ENCODE assay signal across 11 cellular contexts in the genomic region with DNA sequence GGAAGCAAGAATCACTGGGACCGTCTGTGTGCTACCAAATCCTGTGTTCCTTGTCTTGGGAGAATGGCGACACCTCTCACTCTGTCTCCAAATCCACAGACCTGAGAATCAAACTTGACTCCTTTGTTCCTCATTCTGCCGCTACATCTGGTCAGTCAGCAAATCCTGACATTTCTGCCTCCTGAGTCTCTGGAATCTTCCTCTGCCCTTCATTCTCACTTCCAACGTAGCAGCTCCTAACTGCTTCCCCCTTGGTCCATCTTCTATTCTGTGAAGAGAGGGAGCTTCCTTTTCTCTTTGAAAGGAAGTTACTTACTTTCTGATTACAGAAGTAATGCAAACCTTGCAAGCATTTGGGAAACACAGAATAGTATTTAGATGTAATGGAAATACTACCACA. TPM values are rescaled to one million over a fixed set of nuclear protein-coding genes. Genes with fewer than 3 reads are reported as not detected.
DNase-seq lines count a peak whose midpoint lies in the region; ATAC-seq and TF ChIP-seq lines count a peak whose summit lies in the region.
"Had no signal": no experiment of that assay in that cellular context is flagged by ENCODE, and none has a peak within 500 bp of the region (broad histone marks: within the 10 kb centered on the region; RNA-seq: fewer than 3 reads in every experiment).

No MANE protein-coding gene starts in this region.

- peak overlapping the region; percentile 57 for H3K4me3 ChIP-seq in CD4-positive, CD25-positive, alpha-beta regulatory T cell (ENCODE audit: low read depth, low read length)
- H3K4me3 ChIP-seq in testis: no peak overlapping the region
- H3K4me3 ChIP-seq: sigmoid colon had no signal

- H3K27me3 Mint-ChIP-seq in CD4-positive, CD25-positive, alpha-beta regulatory T cell: no peaks in the 10 kb centered on the region
- no peaks in the 10 kb centered on the region for H3K27me3 Mint-ChIP-seq in IgD-negative memory B cell
- no peaks in the 10 kb centered on the region for H3K27me3 Mint-ChIP-seq in dendritic cell treated with granulocyte-macrophage colony-stimulating factor and Interleukin-4, amounts not matched to agents 40 ng/mL and 50 ng/mL, for 4 days

- intact Hi-C loops in dendritic cell treated with granulocyte-macrophage colony-stimulating factor and Interleukin-4, amounts not matched to agents 40 ng/mL and 50 ng/mL, for 4 days (cut with micrococcal nuclease): loop anchor here (2.0 to 5.0 kb wide), 3 partner anchors 21 to 465 kb away; no protein-coding TSS in a partner anchor
- intact Hi-C loops in testis (cut with DNase I; ENCODE audit: low total_unique reads): no loop called here

- ATAC-seq in CD4-positive, CD25-positive, alpha-beta regulatory T cell (ENCODE audit: low read depth in 2 of 2): no peak
- no peak for ATAC-seq in HG03097 (IDR thresholded peaks at IDR 0.05; ENCODE audit: low FRiP score, unreplicated experiment)
- ATAC-seq in HG03354 (IDR thresholded peaks at IDR 0.05; ENCODE audit: poor library complexity, severe bottlenecking, unreplicated experiment): no peak

- H3K27ac ChIP-seq in CD4-positive, CD25-positive, alpha-beta regulatory T cell (ENCODE audit: insufficient read depth, low read length, poor library complexity, severe bottlenecking): peak overlapping the region; percentile 80
- no peak overlapping the region for H3K27ac ChIP-seq in testis

- 76 to 91% methylated on average over 4 of the region's 4 CpGs for WGBS in testis, 2 donors

- H3K36me3 Mint-ChIP-seq in CD4-positive, CD25-positive, alpha-beta regulatory T cell: peaks cover 26% of the 10 kb centered on the region
- H3K36me3 Mint-ChIP-seq in IgD-negative memory B cell: no peaks in the 10 kb centered on the region
- no peaks in the 10 kb centered on the region for H3K36me3 Mint-ChIP-seq in dendritic cell treated with granulocyte-macrophage colony-stimulating factor and Interleukin-4, amounts not matched to agents 40 ng/mL and 50 ng/mL, for 4 days (ENCODE audit: low read depth)

- no peaks in the 10 kb centered on the region for H3K9me3 ChIP-seq in CD4-positive, CD25-positive, alpha-beta regulatory T cell (ENCODE audit: control insufficient read depth in 2 of 2, low read length in 2 of 2)
- no peaks in the 10 kb centered on the region for H3K9me3 ChIP-seq in testis
- H3K9me3 ChIP-seq: sigmoid colon had no signal

- TF ChIP-seq POLR2A in testis (IDR thresholded peaks at IDR 0.05): no peak

- peak overlapping the region in 2 of 4 donors; percentile 78 to 79 for H3K4me3 Mint-ChIP-seq in CD4-positive, CD25-positive, alpha-beta regulatory T cell
- H3K4me3 Mint-ChIP-seq in IgD-negative memory B cell: peak overlapping the region in 1 of 4 donors; percentile 34
- no peak overlapping the region for H3K4me3 Mint-ChIP-seq in dendritic cell treated with granulocyte-macrophage colony-stimulating factor and Interleukin-4, amounts not matched to agents 40 ng/mL and 50 ng/mL, for 4 days

- peaks cover 23% of the 10 kb centered on the region for H3K36me3 ChIP-seq in CD4-positive, CD25-positive, alpha-beta regulatory T cell (ENCODE audit: control insufficient read depth, insufficient read depth, low read length)
- no peaks in the 10 kb centered on the region for H3K36me3 ChIP-seq in testis (ENCODE audit: low read depth, missing control alignments)
- H3K36me3 ChIP-seq: sigmoid colon had no signal

- H3K27me3 ChIP-seq in CD4-positive, CD25-positive, alpha-beta regulatory T cell (ENCODE audit: control insufficient read depth, insufficient read depth, low read length): no peaks in the 10 kb centered on the region
- no peaks in the 10 kb centered on the region for H3K27me3 ChIP-seq in testis
- H3K27me3 ChIP-seq: sigmoid colon had no signal

- peak overlapping the region; percentile 91 to 95 (median 91) for H3K27ac Mint-ChIP-seq in CD4-positive, CD25-positive, alpha-beta regulatory T cell
- peak overlapping the region; percentile 86 to 95 (median 93) for H3K27ac Mint-ChIP-seq in IgD-negative memory B cell
- peak overlapping the region; percentile 52 for H3K27ac Mint-ChIP-seq in dendritic cell treated with granulocyte-macrophage colony-stimulating factor and Interleukin-4, amounts not matched to agents 40 ng/mL and 50 ng/mL, for 4 days

- no peaks in the 10 kb centered on the region for H3K9me3 Mint-ChIP-seq in CD4-positive, CD25-positive, alpha-beta regulatory T cell
- H3K9me3 Mint-ChIP-seq in IgD-negative memory B cell: no peaks in the 10 kb centered on the region
- no peaks in the 10 kb centered on the region for H3K9me3 Mint-ChIP-seq in dendritic cell treated with granulocyte-macrophage colony-stimulating factor and Interleukin-4, amounts not matched to agents 40 ng/mL and 50 ng/mL, for 4 days

- peaks cover 24% of the 10 kb centered on the region for H3K4me1 ChIP-seq in CD4-positive, CD25-positive, alpha-beta regulatory T cell (ENCODE audit: control insufficient read depth, insufficient read depth, low read length, poor library complexity, severe bottlenecking)
- H3K4me1 ChIP-seq in testis: no peaks in the 10 kb centered on the region

- no peak for TF ChIP-seq CTCF in testis (IDR thresholded peaks at IDR 0.05)

- peaks cover 22 to 41% (median 40%) of the 10 kb centered on the region in 4 donors for H3K4me1 Mint-ChIP-seq in CD4-positive, CD25-positive, alpha-beta regulatory T cell
- peaks cover 27 to 29% (median 29%) of the 10 kb centered on the region in 3 donors for H3K4me1 Mint-ChIP-seq in IgD-negative memory B cell
- peaks cover 21% of the 10 kb centered on the region for H3K4me1 Mint-ChIP-seq in dendritic cell treated with granulocyte-macrophage colony-stimulating factor and Interleukin-4, amounts not matched to agents 40 ng/mL and 50 ng/mL, for 4 days (ENCODE audit: low read depth)

- DNase-seq in CD4-positive, CD25-positive, alpha-beta regulatory T cell: no peak
- DNase-seq in pons (ENCODE audit: low spot score) (peak; percentile 26), testis (no peak), NCI-H1694 (lab: John Stamatoyannopoulos, UW) (no peak)
- DNase-seq: H7, NCI-H1092 treated with DMSO at 0.1 percent for 48 hours, sigmoid colon had no signal

RNA-seq across cellular contexts. Expression of gene SYTL3, which starts 37.7 kb away (rescaled TPM):
- total RNA-seq in CD4-positive, CD25-positive, alpha-beta regulatory T cell: 54.8 TPM
- polyA plus RNA-seq in CD4-positive, CD25-positive, alpha-beta regulatory T cell: 10 to 100 TPM; 12.2 to 15.5 (median 13.8) TPM
- polyA plus RNA-seq in IgD-negative memory B cell (1.8 TPM), testis (ENCODE audit: insufficient read depth, low read depth, low replicate concordance) (7.0 TPM)
- total RNA-seq in testis: 10 to 100 TPM; 10.2 to 11.0 TPM

RNA-seq across cellular contexts. Expression of gene DYNLT1, which starts 43.0 kb away (rescaled TPM):
- 123 TPM for total RNA-seq in CD4-positive, CD25-positive, alpha-beta regulatory T cell
- 100 to 1,000 TPM; 103 to 127 (median 113) TPM for polyA plus RNA-seq in CD4-positive, CD25-positive, alpha-beta regulatory T cell
- polyA plus RNA-seq in IgD-negative memory B cell (48.6 TPM), testis (ENCODE audit: insufficient read depth, low read depth, low replicate concordance) (319 TPM)
- total RNA-seq in testis: 100 to 1,000 TPM; 165 to 200 TPM
